Comparison of ENCODE assay signal across 33 cellular contexts in the genomic region with DNA sequence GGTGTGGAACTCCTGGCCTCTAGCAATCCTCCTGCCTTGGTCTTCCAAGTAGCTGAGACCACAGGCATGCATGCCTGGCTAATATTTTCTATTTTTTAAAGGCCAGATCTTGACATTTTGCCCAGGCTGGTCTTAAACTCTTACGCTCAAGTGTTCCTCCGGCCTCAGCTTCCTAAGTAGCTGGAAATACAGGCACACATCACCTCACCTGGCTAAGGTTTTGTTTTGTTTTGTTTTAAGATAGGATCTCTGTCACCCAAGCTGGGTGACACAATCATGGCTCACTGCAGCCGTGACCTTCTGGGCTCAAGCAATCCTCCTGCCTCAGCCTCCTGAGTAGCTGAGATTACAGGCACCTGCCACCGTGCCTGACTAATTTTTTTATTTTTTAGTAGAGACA. TPM values are rescaled to one million over a fixed set of nuclear protein-coding genes. Genes with fewer than 3 reads are reported as not detected.
DNase-seq lines count a peak whose midpoint lies in the region; ATAC-seq and TF ChIP-seq lines count a peak whose summit lies in the region.
"Had no signal": no experiment of that assay in that cellular context is flagged by ENCODE, and none has a peak within 500 bp of the region (broad histone marks: within the 10 kb centered on the region; RNA-seq: fewer than 3 reads in every experiment).

No MANE protein-coding gene starts in this region.

- H3K27me3 Mint-ChIP-seq in natural killer cell (ENCODE audit: low read depth in 2 of 2): no peaks in the 10 kb centered on the region
- H3K27me3 Mint-ChIP-seq: activated naive CD8-positive, alpha-beta T cell treated with anti-CD3 and anti-CD28 coated beads, Interleukin-2, amount 50 U/mL, for 24 hours had no signal

- intact Hi-C loops in breast epithelium (cut with DNase I; ENCODE audit: low total_unique reads) (no loop called here), mammary epithelial cell (cut with micrococcal nuclease) (no loop called here), natural killer cell (cut with micrococcal nuclease) (no loop called here)

- no peak overlapping the region for H3K4me3 ChIP-seq in breast epithelium
- H3K4me3 ChIP-seq in mammary epithelial cell (replicated peaks in 1 of 3; ENCODE audit: insufficient read depth in 1 of 3, low read depth in 2 of 3, low read length in 3 of 3): no peak overlapping the region
- H3K4me3 ChIP-seq in fibroblast of the aortic adventitia (ENCODE audit: low read depth, low read length): no peak overlapping the region
- H3K4me3 ChIP-seq in upper lobe of left lung: no peak overlapping the region
- H3K4me3 ChIP-seq: esophagus muscularis mucosa, mucosa of descending colon, ovary, tibial artery had no signal

- H3K9me3 ChIP-seq in breast epithelium (no peaks in the 10 kb centered on the region), mammary epithelial cell (replicated peaks; ENCODE audit: insufficient read depth, low read length) (no peaks in the 10 kb centered on the region), upper lobe of left lung (no peaks in the 10 kb centered on the region)
- H3K9me3 ChIP-seq: BE2C, esophagus muscularis mucosa, mucosa of descending colon, ovary, tibial artery had no signal

- H3K36me3 Mint-ChIP-seq in natural killer cell: no peaks in the 10 kb centered on the region

- no peaks in the 10 kb centered on the region for H4K20me1 ChIP-seq in mammary epithelial cell (ENCODE audit: insufficient read depth, low read length)

- no peak for TF ChIP-seq POLR2A in breast epithelium (IDR thresholded peaks at IDR 0.05)
- TF ChIP-seq POLR2A in upper lobe of left lung (IDR thresholded peaks at IDR 0.05): no peak

- no peak overlapping the region for H3K9ac ChIP-seq in mammary epithelial cell (ENCODE audit: insufficient read depth, low read length)

- 62% methylated on average over 4 of the region's 4 CpGs for WGBS in mammary epithelial cell (ENCODE audit: low coverage, missing lambda C conversion rate)
- 61 to 78% methylated on average over 4 of the region's 4 CpGs for WGBS in upper lobe of left lung, 2 donors

- no peak overlapping the region for H3K27ac Mint-ChIP-seq in natural killer cell
- H3K27ac Mint-ChIP-seq: activated naive CD8-positive, alpha-beta T cell treated with anti-CD3 and anti-CD28 coated beads, Interleukin-2, amount 50 U/mL, for 24 hours; endodermal cell had no signal

- no peak overlapping the region for H3K4me2 ChIP-seq in mammary epithelial cell (ENCODE audit: insufficient read depth, low read depth, low read length)

- CTCF ChIA-PET in mammary epithelial cell (lab: Charles Lee; ENCODE audit: low non-redundant PET): no interaction called here

- H2AFZ ChIP-seq in mammary epithelial cell (ENCODE audit: low read depth, low read length): no peak overlapping the region

- ATAC-seq in upper lobe of left lung (ENCODE audit: low FRiP score in 2 of 2) (peak in 1 of 2 donors; percentile 65), GM21367 (IDR thresholded peaks at IDR 0.05; ENCODE audit: unreplicated experiment) (no peak), natural killer cell (no peak), HG02981 (IDR thresholded peaks at IDR 0.05; ENCODE audit: unreplicated experiment) (no peak)
- ATAC-seq: activated naive CD8-positive, alpha-beta T cell treated with anti-CD3 and anti-CD28 coated beads, Interleukin-2, amount 50 U/mL, for 24 hours; mucosa of descending colon had no signal

- in situ Hi-C loops in mammary epithelial cell (cut with MboI; ENCODE audit: low sequenced_read_pairs in 2 of 2): no loop called here

- no peaks in the 10 kb centered on the region for H3K4me1 ChIP-seq in breast epithelium
- no peaks in the 10 kb centered on the region for H3K4me1 ChIP-seq in mammary epithelial cell (ENCODE audit: insufficient read depth, low read length)
- H3K4me1 ChIP-seq in upper lobe of left lung: peaks cover 0 to 27% (median 17%) of the 10 kb centered on the region in 4 donors
- H3K4me1 ChIP-seq: tibial artery had no signal

- dilution Hi-C loops in mammary epithelial cell (cut with HindIII; ENCODE audit: low sequenced_read_pairs): loop anchor here (5.0 kb wide), 4 partner anchors 55 to 135 kb away; partner anchors contain the start of gene DCAF15

- H3K27me3 ChIP-seq in breast epithelium (no peaks in the 10 kb centered on the region), mammary epithelial cell (ENCODE audit: insufficient read depth, low read length) (no peaks in the 10 kb centered on the region), upper lobe of left lung (no peaks in the 10 kb centered on the region)
- H3K27me3 ChIP-seq: BE2C, ovary, tibial artery had no signal

- TF ChIP-seq CTCF in breast epithelium (IDR thresholded peaks at IDR 0.05): no peak
- TF ChIP-seq CTCF in mammary epithelial cell (conservative IDR thresholded peaks at IDR 0.05 in 1 of 2, IDR thresholded peaks at IDR 0.05 in 1 of 2; ENCODE audit: extremely low read depth in 1 of 2, insufficient read depth in 1 of 2, low read depth in 1 of 2, low read length in 2 of 2): no peak
- no peak for TF ChIP-seq CTCF in fibroblast of the aortic adventitia (IDR thresholded peaks at IDR 0.05; ENCODE audit: insufficient read depth, low read length)
- TF ChIP-seq CTCF in upper lobe of left lung (IDR thresholded peaks at IDR 0.05): no peak
- TF ChIP-seq CTCF in natural killer cell (IDR thresholded peaks at IDR 0.05): no peak

- no peak for TF ChIP-seq EP300 in upper lobe of left lung (IDR thresholded peaks at IDR 0.05)

- no TSS peak for BruUV-seq in mammary epithelial cell (replicated peaks; lab: Mats Ljungman, UMichigan)

- H3K79me2 ChIP-seq in mammary epithelial cell (ENCODE audit: insufficient read depth, low read length): no peaks in the 10 kb centered on the region

- peak overlapping the region; percentile 48 to 61 for H3K27ac ChIP-seq in breast epithelium
- H3K27ac ChIP-seq in mammary epithelial cell (ENCODE audit: insufficient read depth, low read depth, low read length): no peak overlapping the region
- H3K27ac ChIP-seq in upper lobe of left lung: peak overlapping the region in 3 of 4 donors; percentile 18 to 62 (median 58)
- H3K27ac ChIP-seq: esophagus muscularis mucosa, ovary, tibial artery, WERI-Rb-1 had no signal

- no peaks in the 10 kb centered on the region for H3K36me3 ChIP-seq in breast epithelium
- H3K36me3 ChIP-seq in mammary epithelial cell (ENCODE audit: insufficient read depth, low read length): no peaks in the 10 kb centered on the region
- no peaks in the 10 kb centered on the region for H3K36me3 ChIP-seq in upper lobe of left lung
- H3K36me3 ChIP-seq: BE2C, esophagus muscularis mucosa, ovary, tibial artery, WERI-Rb-1 had no signal

- DNase-seq in breast epithelium (ENCODE audit: low spot score in 2 of 2) (peak in 1 of 2 donors; percentile 39), mammary epithelial cell (no peak), amniotic epithelial cell (ENCODE audit: low read depth) (peak; percentile 57), fibroblast of the aortic adventitia (ENCODE audit: low read depth) (peak; percentile 64), upper lobe of left lung (peak in 1 of 2 donors; percentile 60), natural killer cell (no peak)
- DNase-seq: activated CD4-positive, alpha-beta T cell treated with anti-CD3 and anti-CD28 coated beads for 48 hours; activated gamma-delta T cell; activated naive CD8-positive, alpha-beta T cell treated with anti-CD3 and anti-CD28 coated beads, Interleukin-2, amount 50 U/mL, for 24 hours; activated T-cell treated with anti-CD3 and anti-CD28 coated beads, Interleukin-2, amount 50 U/mL, for 1 hour; BE2C; DMS53; endodermal cell; KBM-7; kidney; NCI-H1436; NCI-H2107; NCI-H524; ovary; Right ventricle myocardium superior; stimulated activated CD4-positive, alpha-beta T cell treated with anti-CD3 and anti-CD28 coated beads, Interleukin-2, amount 100 ng/mL, for 24 hours; tibial artery; WERI-Rb-1 had no signal

- H3K9me3 Mint-ChIP-seq in natural killer cell: no peaks in the 10 kb centered on the region
- H3K9me3 Mint-ChIP-seq: activated naive CD8-positive, alpha-beta T cell treated with anti-CD3 and anti-CD28 coated beads, Interleukin-2, amount 50 U/mL, for 24 hours; endodermal cell; nephron had no signal

- H3K4me1 Mint-ChIP-seq in natural killer cell: peaks cover 5 to 7% of the 10 kb centered on the region in 2 donors

- no peak overlapping the region for H3K4me3 Mint-ChIP-seq in natural killer cell
- H3K4me3 Mint-ChIP-seq: activated naive CD8-positive, alpha-beta T cell treated with anti-CD3 and anti-CD28 coated beads, Interleukin-2, amount 50 U/mL, for 24 hours; endodermal cell; nephron had no signal

RNA-seq across cellular contexts. Expression of gene RLN3, which starts 5.5 kb away (rescaled TPM):
- not detected for total RNA-seq in breast epithelium
- not detected for total RNA-seq in mammary epithelial cell
- not detected for polyA plus RNA-seq in mammary epithelial cell
- not detected for polyA minus RNA-seq in mammary epithelial cell
- not detected in 2 replicates for total RNA-seq in fibroblast of the aortic adventitia (ENCODE audit: low replicate concordance)
- total RNA-seq in upper lobe of left lung: under 1 TPM in 1 of 6 donors, not detected in 5; 0.43 TPM
- not detected for total RNA-seq in natural killer cell
- total RNA-seq: activated CD8-positive, alpha-beta memory T cell treated with anti-CD3 and anti-CD28 coated beads for 36 hours; endodermal cell; esophagus muscularis mucosa; glomerular endothelial cell; H4; HT-29; kidney; lower leg skin; mucosa of descending colon; ovary; Right ventricle myocardium superior had no signal
- polyA plus RNA-seq: ovary had no signal

RNA-seq across cellular contexts. Expression of gene IL27RA, which starts 9.1 kb away (rescaled TPM):
- 10 to 100 TPM in 1 of 3 donors, 1 to 10 TPM in 2; 5.1 to 11.0 (median 5.2) TPM for total RNA-seq in breast epithelium
- 1 to 10 TPM; 3.2 to 6.9 TPM for total RNA-seq in mammary epithelial cell
- polyA plus RNA-seq in mammary epithelial cell: 10.3 TPM
- 1.1 TPM for polyA minus RNA-seq in mammary epithelial cell
- total RNA-seq in fibroblast of the aortic adventitia (ENCODE audit: low replicate concordance): 0.63 and 0.82 TPM in 2 replicates
- total RNA-seq in upper lobe of left lung: 10 to 100 TPM in 5 of 6 donors, 1 to 10 TPM in 1; 9.3 to 24.4 (median 14.6) TPM
- 10 to 100 TPM; 38.4 to 61.1 (median 58.0) TPM for total RNA-seq in natural killer cell

RNA-seq across cellular contexts. Expression of gene RFX1, which starts 16.3 kb away (rescaled TPM):
- total RNA-seq in breast epithelium (1 to 10 TPM; 2.6 to 3.7 (median 3.6) TPM), mammary epithelial cell (10 to 100 TPM in 1 of 2 donors, 1 to 10 TPM in 1; 2.7 to 12.0 TPM), fibroblast of the aortic adventitia (ENCODE audit: low replicate concordance) (3.4 and 3.6 TPM in 2 replicates), upper lobe of left lung (10 to 100 TPM in 5 of 6 donors, 1 to 10 TPM in 1; 6.0 to 22.3 (median 15.5) TPM), natural killer cell (10 to 100 TPM; 26.0 to 31.8 (median 30.5) TPM)
- polyA plus RNA-seq in mammary epithelial cell: 1.2 TPM
- polyA minus RNA-seq in mammary epithelial cell: 3.8 TPM

RNA-seq across cellular contexts. Expression of gene PALM3, which starts 39.4 kb away (rescaled TPM):
- total RNA-seq in breast epithelium (1 to 10 TPM in 2 of 3 donors, not detected in 1; 2.5 to 3.9 TPM), mammary epithelial cell (not detected), fibroblast of the aortic adventitia (ENCODE audit: low replicate concordance) (0.16 TPM in 1 of 2 replicates, not detected in the other), upper lobe of left lung (100 to 1,000 TPM in 1 of 6 donors, 10 to 100 TPM in 2, 1 to 10 TPM in 2, under 1 TPM in 1; 0.15 to 123 (median 11.0) TPM), natural killer cell (not detected)
- not detected for polyA plus RNA-seq in mammary epithelial cell
- not detected for polyA minus RNA-seq in mammary epithelial cell
- total RNA-seq: activated CD8-positive, alpha-beta memory T cell treated with anti-CD3 and anti-CD28 coated beads for 36 hours; glomerular endothelial cell; Right ventricle myocardium superior had no signal

RNA-seq across cellular contexts. Expression of gene MISP3, which starts 50.1 kb away (rescaled TPM):
- total RNA-seq in breast epithelium (1 to 10 TPM; 4.6 to 6.4 (median 5.0) TPM), mammary epithelial cell (1 to 10 TPM; 1.2 to 1.5 TPM), fibroblast of the aortic adventitia (ENCODE audit: low replicate concordance) (0.72 TPM in 1 of 2 replicates, not detected in the other), upper lobe of left lung (10 to 100 TPM in 3 of 6 donors, 1 to 10 TPM in 3; 7.9 to 31.2 (median 12.3) TPM), natural killer cell (1 to 10 TPM; 2.4 to 4.1 (median 2.4) TPM)
- 0.59 TPM for polyA plus RNA-seq in mammary epithelial cell
- not detected for polyA minus RNA-seq in mammary epithelial cell

Comparison
In these comparisons a context has a peak if more than half of its experiments do, and no peak if none do; other contexts are left out.
1. DNase-seq: peak in amniotic epithelial cell (single experiment) and fibroblast of the aortic adventitia (single experiment); none in mammary epithelial cell (single experiment) and natural killer cell (single experiment).